ENCODE assay signal across 18 cellular contexts in genomic region chr22:45455212-45455611, GRCh38. TPM values are rescaled to one million over a fixed set of nuclear protein-coding genes. Genes with fewer than 3 reads are reported as not detected.
"Had no signal": no experiment of that assay in that cellular context is flagged by ENCODE, and none has a peak within 500 bp of the region (broad histone marks: within the 10 kb centered on the region; RNA-seq: fewer than 3 reads in every experiment).

No MANE protein-coding gene starts in this region.

- H3K36me3 Mint-ChIP-seq: stimulated activated naive B cell treated with anti-CD40 and anti-IgM and Interleukin-4, amounts not matched to agents 10 μg/mL and 1 μg/mL and 100 μg/mL, for 72 hours; WTC11 had no signal

- H2AFZ ChIP-seq: parathyroid adenoma had no signal

- H3K36me3 ChIP-seq: adrenal gland, cardiac muscle cell, tibial artery had no signal

- H3K4me1 Mint-ChIP-seq: activated CD4-positive, alpha-beta memory T cell treated with anti-CD3 and anti-CD28 coated beads, Interleukin-2, amount 10 ng/mL, durations not matched to agents 7 days and 5 days; stimulated activated naive B cell treated with anti-CD40 and anti-IgM and Interleukin-4, amounts not matched to agents 10 μg/mL and 1 μg/mL and 100 μg/mL, for 72 hours; T-helper 17 cell; WTC11 had no signal

- H3K9ac ChIP-seq: parathyroid adenoma had no signal

- H3K27ac ChIP-seq: adrenal gland, cardiac muscle cell, dorsolateral prefrontal cortex, tibial artery had no signal

- ATAC-seq: stimulated activated naive B cell treated with anti-CD40 and anti-IgM and Interleukin-4, amounts not matched to agents 10 μg/mL and 1 μg/mL and 100 μg/mL, for 72 hours; T-helper 17 cell; WTC11 had no signal

- H3K27me3 ChIP-seq: adrenal gland, cardiac muscle cell, dorsolateral prefrontal cortex, tibial artery had no signal

- H3K9me3 Mint-ChIP-seq: activated CD4-positive, alpha-beta memory T cell treated with anti-CD3 and anti-CD28 coated beads, Interleukin-2, amount 10 ng/mL, durations not matched to agents 7 days and 5 days; activated T-cell treated with anti-CD3 and anti-CD28 coated beads, Interleukin-2, amount 50 U/mL, for 24 hours; stimulated activated naive B cell treated with anti-CD40 and anti-IgM and Interleukin-4, amounts not matched to agents 10 μg/mL and 1 μg/mL and 100 μg/mL, for 72 hours; WTC11 had no signal

- H3K4me3 Mint-ChIP-seq: activated CD4-positive, alpha-beta memory T cell treated with anti-CD3 and anti-CD28 coated beads, Interleukin-2, amount 10 ng/mL, durations not matched to agents 7 days and 5 days; activated T-cell treated with anti-CD3 and anti-CD28 coated beads, Interleukin-2, amount 50 U/mL, for 24 hours; stimulated activated naive B cell treated with anti-CD40 and anti-IgM and Interleukin-4, amounts not matched to agents 10 μg/mL and 1 μg/mL and 100 μg/mL, for 72 hours; T-helper 17 cell; WTC11 had no signal

- DNase-seq: activated CD4-positive, alpha-beta memory T cell treated with anti-CD3 and anti-CD28 coated beads, Interleukin-2, amount 10 ng/mL, durations not matched to agents 7 days and 5 days; activated CD4-positive, alpha-beta T cell treated with anti-CD3 and anti-CD28 coated beads for 4 hours; activated effector memory CD4-positive, alpha-beta T cell treated with Interleukin-2 at 50 U/mL for 16 hours; activated naive CD4-positive, alpha-beta T cell treated with anti-CD3 and anti-CD28 coated beads, Interleukin-2, amount 50 U/mL, for 16 hours; activated T-cell treated with anti-CD3 and anti-CD28 coated beads, Interleukin-2, amount 50 U/mL, for 24 hours; adrenal gland; dorsolateral prefrontal cortex; glutamatergic neuron; stimulated activated CD4-positive, alpha-beta T cell treated with anti-CD3 and anti-CD28 coated beads, Interleukin-4, amount 100 ng/mL, for 1 hour; stimulated activated naive B cell treated with anti-CD40 and anti-IgM and Interleukin-4, amounts not matched to agents 10 μg/mL and 1 μg/mL and 100 μg/mL, for 72 hours; T-helper 17 cell; tibial artery had no signal

- H3K4me3 ChIP-seq: adrenal gland, cardiac muscle cell, dorsolateral prefrontal cortex, tibial artery had no signal

- H3K79me2 ChIP-seq: parathyroid adenoma had no signal

- H3K4me1 ChIP-seq: adrenal gland had no signal

- H3K9me3 ChIP-seq: adrenal gland, tibial artery had no signal

- H3K27ac Mint-ChIP-seq: activated CD4-positive, alpha-beta memory T cell treated with anti-CD3 and anti-CD28 coated beads, Interleukin-2, amount 10 ng/mL, durations not matched to agents 7 days and 5 days; activated T-cell treated with anti-CD3 and anti-CD28 coated beads, Interleukin-2, amount 50 U/mL, for 24 hours; stimulated activated naive B cell treated with anti-CD40 and anti-IgM and Interleukin-4, amounts not matched to agents 10 μg/mL and 1 μg/mL and 100 μg/mL, for 72 hours; T-helper 17 cell; WTC11 had no signal

RNA-seq across cellular contexts. Expression of gene RIBC2, which starts 41.7 kb away (rescaled TPM):
- polyA plus RNA-seq: neural cell had no signal

RNA-seq across cellular contexts. Expression of gene SMC1B, which starts 41.8 kb away (rescaled TPM):
- total RNA-seq: adrenal gland, lower leg skin, renal cortical epithelial cell had no signal
- polyA plus RNA-seq: adrenal gland, cardiac muscle cell, neural cell had no signal

RNA-seq across cellular contexts. Expression of gene FBLN1, which starts 47.5 kb away (rescaled TPM):
- total RNA-seq: activated CD4-positive, alpha-beta memory T cell treated with anti-CD3 and anti-CD28 coated beads, Interleukin-2, amount 10 ng/mL, durations not matched to agents 7 days and 5 days had no signal
